8 cellular contexts compared by ENCODE assay signal in genomic region chr13:27952931-27953670, GRCh38. TPM values are rescaled to one million over a fixed set of nuclear protein-coding genes. Genes with fewer than 3 reads are reported as not detected.
DNase-seq lines count a peak whose midpoint lies in the region; ATAC-seq lines count a peak whose summit lies in the region.

No MANE protein-coding gene starts in this region.

- peak overlapping the region; percentile 56 for H3K4me3 Mint-ChIP-seq in activated naive CD8-positive, alpha-beta T cell treated with anti-CD3 and anti-CD28 coated beads, Interleukin-2, amount 10 ng/mL, durations not matched to agents 7 days and 5 days

- H3K36me3 ChIP-seq in HAP-1 (replicated peaks) (no peaks in the 10 kb centered on the region), mesendoderm (ENCODE audit: control insufficient read depth, insufficient read depth, low read length) (no peaks in the 10 kb centered on the region)

- no peak overlapping the region for H2BK15ac ChIP-seq in mesendoderm (replicated peaks; ENCODE audit: low read depth)

- in situ Hi-C loops in ACHN (cut with HindIII; ENCODE audit: low pct_ligation_motif_present, low pct_unique_long_range_greater_than_20kb, low sequenced_read_pairs) (no loop called here), HAP-1 (cut with MboI; ENCODE audit: low sequenced_read_pairs) (loop anchor here (10.0 kb wide), 1 partner anchor 118 kb away; no protein-coding TSS in a partner anchor)

- no peaks in the 10 kb centered on the region for H3K79me2 ChIP-seq in mesendoderm (ENCODE audit: control insufficient read depth, insufficient read depth, low read length)

- H3K36me3 Mint-ChIP-seq in activated naive CD8-positive, alpha-beta T cell treated with anti-CD3 and anti-CD28 coated beads, Interleukin-2, amount 10 ng/mL, durations not matched to agents 7 days and 5 days = no peaks in the 10 kb centered on the region

- DNase-seq in ACHN (peak; percentile 8), HAP-1 (ENCODE audit: low spot score in 2 of 2) (no peak), mesendoderm (no peak), NCI-H1048 (lab: John Stamatoyannopoulos, UW) (no peak), HuH-7 (ENCODE audit: low spot score) (no peak)
- DNase-seq in activated naive CD8-positive, alpha-beta T cell treated with anti-CD3 and anti-CD28 coated beads, Interleukin-2, amount 10 ng/mL, durations not matched to agents 7 days and 5 days = no peak

- H3K4me3 ChIP-seq in HAP-1 (peak overlapping the region; percentile 37), mesendoderm (ENCODE audit: low read length) (no peak overlapping the region)

- no peak overlapping the region for H3K4me2 ChIP-seq in mesendoderm (ENCODE audit: low read length)

- H4K8ac ChIP-seq in mesendoderm (ENCODE audit: low read depth, low read length) = no peak overlapping the region

- no peak overlapping the region for H2AK5ac ChIP-seq in mesendoderm (ENCODE audit: low read length)

- H3K79me1 ChIP-seq in mesendoderm (ENCODE audit: low read length) = no peaks in the 10 kb centered on the region

- H3K23ac ChIP-seq in mesendoderm (ENCODE audit: low read length) = no peak overlapping the region

- H3K9me3 ChIP-seq in HAP-1 = no peaks in the 10 kb centered on the region

- H3K9me3 Mint-ChIP-seq in activated naive CD8-positive, alpha-beta T cell treated with anti-CD3 and anti-CD28 coated beads, Interleukin-2, amount 10 ng/mL, durations not matched to agents 7 days and 5 days = no peaks in the 10 kb centered on the region

- no peak overlapping the region for H3K9ac ChIP-seq in mesendoderm (ENCODE audit: low read length)

- H3K27me3 ChIP-seq in HAP-1 (ENCODE audit: low read depth) = no peaks in the 10 kb centered on the region
- peaks cover 23% of the 10 kb centered on the region for H3K27me3 ChIP-seq in mesendoderm (ENCODE audit: insufficient read depth, low read length, poor library complexity)

- H3K4ac ChIP-seq in mesendoderm (ENCODE audit: low read depth, low read length) = no peak overlapping the region

- POLR2A ChIA-PET in activated naive CD8-positive, alpha-beta T cell treated with anti-CD3 and anti-CD28 coated beads, Interleukin-2, amount 10 ng/mL, durations not matched to agents 7 days and 5 days (lab: Charles Lee) = no interaction called here

- peak overlapping the region; percentile 15 for H3K56ac ChIP-seq in mesendoderm (ENCODE audit: low read length)

- peaks cover 54% of the 10 kb centered on the region for H3K27me3 Mint-ChIP-seq in activated naive CD8-positive, alpha-beta T cell treated with anti-CD3 and anti-CD28 coated beads, Interleukin-2, amount 10 ng/mL, durations not matched to agents 7 days and 5 days

- no peak for ATAC-seq in activated naive CD8-positive, alpha-beta T cell treated with anti-CD3 and anti-CD28 coated beads, Interleukin-2, amount 10 ng/mL, durations not matched to agents 7 days and 5 days (ENCODE audit: low read depth)
- ATAC-seq in GM18858 (IDR thresholded peaks at IDR 0.05; ENCODE audit: unreplicated experiment) = no peak
- no peak for ATAC-seq in HG03196 (IDR thresholded peaks at IDR 0.05; ENCODE audit: unreplicated experiment)

- no peak overlapping the region for H2BK5ac ChIP-seq in mesendoderm (ENCODE audit: low read length)

- H2BK120ac ChIP-seq in mesendoderm (ENCODE audit: low read depth, low read length) = no peak overlapping the region

- no CpG with 5 or more reads among the region's 27 CpGs for WGBS in mesendoderm (ENCODE audit: extremely low coverage, insufficient coverage, low lambda C conversion rate)

- H3K27ac Mint-ChIP-seq in activated naive CD8-positive, alpha-beta T cell treated with anti-CD3 and anti-CD28 coated beads, Interleukin-2, amount 10 ng/mL, durations not matched to agents 7 days and 5 days = no peak overlapping the region

- no peak overlapping the region for H4K5ac ChIP-seq in mesendoderm (ENCODE audit: low read length)

- H3K4me1 ChIP-seq in HAP-1 = no peaks in the 10 kb centered on the region; the same call in 1 of the 2 replicates
- H3K4me1 ChIP-seq in mesendoderm (ENCODE audit: control insufficient read depth, low read depth, low read length) = no peaks in the 10 kb centered on the region

- no peak overlapping the region for H3K27ac ChIP-seq in mesendoderm (ENCODE audit: low read depth, low read length)

- peaks cover 9% of the 10 kb centered on the region for H3K4me1 Mint-ChIP-seq in activated naive CD8-positive, alpha-beta T cell treated with anti-CD3 and anti-CD28 coated beads, Interleukin-2, amount 10 ng/mL, durations not matched to agents 7 days and 5 days

- no peak overlapping the region for H3K18ac ChIP-seq in mesendoderm (ENCODE audit: low read length)

RNA-seq across cellular contexts. Expression of gene CDX2, which starts 16.0 kb away (rescaled TPM):
- not detected for total RNA-seq in activated naive CD8-positive, alpha-beta T cell treated with anti-CD3 and anti-CD28 coated beads, Interleukin-2, amount 10 ng/mL, durations not matched to agents 7 days and 5 days
- polyA plus RNA-seq in mesendoderm (2013, experiment 1 of 2) = 1.7 TPM
- 1.8 TPM for polyA plus RNA-seq in mesendoderm (2013, experiment 2 of 2)

RNA-seq across cellular contexts. Expression of gene PDX1, which starts 33.3 kb away (rescaled TPM):
- not detected for total RNA-seq in activated naive CD8-positive, alpha-beta T cell treated with anti-CD3 and anti-CD28 coated beads, Interleukin-2, amount 10 ng/mL, durations not matched to agents 7 days and 5 days
- polyA plus RNA-seq in mesendoderm (2013, experiment 1 of 2) = not detected
- not detected for polyA plus RNA-seq in mesendoderm (2013, experiment 2 of 2)

RNA-seq across cellular contexts. Expression of gene URAD, which starts 35.4 kb away (rescaled TPM):
- total RNA-seq in activated naive CD8-positive, alpha-beta T cell treated with anti-CD3 and anti-CD28 coated beads, Interleukin-2, amount 10 ng/mL, durations not matched to agents 7 days and 5 days = not detected
- polyA plus RNA-seq in mesendoderm (2013, experiment 1 of 2) = not detected
- 0.04 TPM for polyA plus RNA-seq in mesendoderm (2013, experiment 2 of 2)
